In genomic region chr9:99013550-99013949, GRCh38 we compare ENCODE assay signal across 20 cellular contexts.
A peak's percentile ranks its signal among the peaks of the same experiment; 100 is the strongest.
DNase-seq lines count a peak whose midpoint lies in the region; ATAC-seq and TF ChIP-seq lines count a peak whose summit lies in the region.
"Had no signal": no experiment of that assay in that cellular context is flagged by ENCODE, and none has a peak within 500 bp of the region (broad histone marks: within the 10 kb centered on the region; RNA-seq: fewer than 3 reads in every experiment).

No MANE protein-coding gene starts in this region.

- H4K20me1 ChIP-seq in PC-3 (ENCODE audit: low read length), result no peaks in the 10 kb centered on the region
- H4K20me1 ChIP-seq in osteoblast (ENCODE audit: insufficient read depth, low read length), result no peaks in the 10 kb centered on the region

- peaks cover 11% of the 10 kb centered on the region for H3K4me1 Mint-ChIP-seq in activated T-helper 2 cell treated with anti-CD3 and anti-CD28 coated beads, Interferon-gamma antibody, Interleukin-2, Interleukin-4, amounts not matched to agents 10 μg/mL and 5 μg/mL and 100 μg/mL, durations not matched to agents 14 hours and 24 hours and 36 hours (ENCODE audit: low read depth)
- H3K4me1 Mint-ChIP-seq: WTC11 had no signal

- H3K4me3 Mint-ChIP-seq in activated T-helper 2 cell treated with anti-CD3 and anti-CD28 coated beads, Interferon-gamma antibody, Interleukin-2, Interleukin-4, amounts not matched to agents 10 μg/mL and 5 μg/mL and 100 μg/mL, durations not matched to agents 14 hours and 24 hours and 36 hours (ENCODE audit: low read depth), result no peak overlapping the region
- H3K4me3 Mint-ChIP-seq: WTC11 had no signal

- H3K27me3 Mint-ChIP-seq in activated T-helper 2 cell treated with anti-CD3 and anti-CD28 coated beads, Interferon-gamma antibody, Interleukin-2, Interleukin-4, amounts not matched to agents 10 μg/mL and 5 μg/mL and 100 μg/mL, durations not matched to agents 14 hours and 24 hours and 36 hours (ENCODE audit: low read depth), result peaks cover 2% of the 10 kb centered on the region

- 0 out of 2 replicates have a peak overlapping the region, but pooled peaks have one; percentile 9 for H2AFZ ChIP-seq in PC-3 (ENCODE audit: low read length)
- H2AFZ ChIP-seq in osteoblast (ENCODE audit: low read length), result peak overlapping the region; percentile 39

- H3K4me3 ChIP-seq in PC-3 (ENCODE audit: low read length) (no peak overlapping the region), osteoblast (ENCODE audit: insufficient read depth, low read length) (no peak overlapping the region)
- H3K4me3 ChIP-seq: A549, left ventricle myocardium inferior, Peyer's patch, prostate gland had no signal

- intact Hi-C loops in PC-3 (cut with micrococcal nuclease), result no loop called here
- intact Hi-C loops in activated T-helper 2 cell treated with anti-CD3 and anti-CD28 coated beads, Interferon-gamma antibody, Interleukin-2, Interleukin-4, amounts not matched to agents 10 μg/mL and 5 μg/mL and 100 μg/mL, durations not matched to agents 14 hours and 24 hours and 36 hours (cut with micrococcal nuclease), result no loop called here

- H3K4me1 ChIP-seq in PC-3 (ENCODE audit: insufficient read depth, low read length) (no peaks in the 10 kb centered on the region; the same call in 1 of the 2 replicates), osteoblast (ENCODE audit: insufficient read depth, low read length) (peaks cover 2% of the 10 kb centered on the region)
- H3K4me1 ChIP-seq: A549, left ventricle myocardium inferior, Peyer's patch, prostate gland had no signal

- POLR2A ChIA-PET in PC-3 (lab: Charles Lee; ENCODE audit: unreplicated experiment), result no interaction called here

- H3K36me3 ChIP-seq in PC-3 (ENCODE audit: low read depth, low read length) (no peaks in the 10 kb centered on the region), osteoblast (ENCODE audit: insufficient read depth, low read length) (no peaks in the 10 kb centered on the region)
- H3K36me3 ChIP-seq: Peyer's patch, prostate gland had no signal

- H3K9me2 ChIP-seq in PC-3 (replicated peaks; ENCODE audit: low read length), result no peaks in the 10 kb centered on the region

- H3K9ac ChIP-seq in PC-3 (ENCODE audit: low read length), result no peak overlapping the region

- no peaks in the 10 kb centered on the region for H3K79me2 ChIP-seq in PC-3 (ENCODE audit: low read length)
- no peaks in the 10 kb centered on the region for H3K79me2 ChIP-seq in osteoblast (ENCODE audit: insufficient read depth, low read length)

- H3K27ac Mint-ChIP-seq in activated T-helper 2 cell treated with anti-CD3 and anti-CD28 coated beads, Interferon-gamma antibody, Interleukin-2, Interleukin-4, amounts not matched to agents 10 μg/mL and 5 μg/mL and 100 μg/mL, durations not matched to agents 14 hours and 24 hours and 36 hours, result peak overlapping the region; percentile 70
- H3K27ac Mint-ChIP-seq: WTC11 had no signal

- peaks cover 19% of the 10 kb centered on the region for H3K36me3 Mint-ChIP-seq in activated T-helper 2 cell treated with anti-CD3 and anti-CD28 coated beads, Interferon-gamma antibody, Interleukin-2, Interleukin-4, amounts not matched to agents 10 μg/mL and 5 μg/mL and 100 μg/mL, durations not matched to agents 14 hours and 24 hours and 36 hours (ENCODE audit: low read depth)

- peak; percentile 69 to 77 for ATAC-seq in activated CD4-positive, CD25-positive, alpha-beta regulatory T cell treated with anti-CD3 and anti-CD28 coated beads, Interleukin-2, amount 50 U/mL, for 24 hours
- ATAC-seq in PC-3 (peak; percentile 54; the same call in 1 of the 2 replicates), HG02763 (IDR thresholded peaks at IDR 0.05; ENCODE audit: unreplicated experiment) (no peak), GM18909 (IDR thresholded peaks at IDR 0.05; ENCODE audit: poor library complexity, unreplicated experiment) (no peak)
- ATAC-seq: A549 had no signal

- 0 out of 2 replicates have a peak overlapping the region, but pooled peaks have one; percentile 36 for H3K27ac ChIP-seq in PC-3 (ENCODE audit: low read length)
- no peak overlapping the region for H3K27ac ChIP-seq in osteoblast (ENCODE audit: low read depth, low read length)
- H3K27ac ChIP-seq: A549, Peyer's patch, prostate gland had no signal

- no peak for DNase-seq in activated CD4-positive, CD25-positive, alpha-beta regulatory T cell (lab: John Stamatoyannopoulos, UW)
- DNase-seq in PC-3 (peak; percentile 26), osteoblast (ENCODE audit: insufficient read length, low spot score, missing footprints) (no peak), NCI-H2227 (lab: John Stamatoyannopoulos, UW; ENCODE audit: unreplicated experiment) (no peak)
- DNase-seq in activated T-helper 2 cell treated with anti-CD3 and anti-CD28 coated beads, Interferon-gamma antibody, Interleukin-2, Interleukin-4, amounts not matched to agents 10 μg/mL and 5 μg/mL and 100 μg/mL, durations not matched to agents 14 hours and 24 hours and 36 hours (ENCODE audit: low spot score), result no peak
- DNase-seq: activated gamma-delta T cell treated with Interleukin-2 at 50 U/mL for 16 hours; effector memory CD4-positive, alpha-beta T cell; KBM-7; left ventricle myocardium inferior; NCI-H146; NCI-H510A treated with DMSO at 0.1 percent for 48 hours; Peyer's patch; stimulated activated CD4-positive, alpha-beta T cell treated with anti-CD3 and anti-CD28 coated beads, Interleukin-12 subunit alpha, Interleukin-12 subunit beta, amount 100 ng/mL, for 4 hours; SW 1271 had no signal

- TF ChIP-seq CTCF in PC-3 (conservative IDR thresholded peaks at IDR 0.05; ENCODE audit: low read depth, low read length) (no peak), osteoblast (IDR thresholded peaks at IDR 0.05; ENCODE audit: extremely low read depth, low read depth, low read length) (no peak)

- CTCF ChIA-PET in PC-3 (lab: Charles Lee), result no interaction called here

- 0 out of 2 replicates have a peak, but pooled peaks cover 4% of the 10 kb centered on the region for H3K9me3 ChIP-seq in PC-3 (ENCODE audit: low read length)
- H3K9me3 ChIP-seq in osteoblast (ENCODE audit: low read depth, low read length), result peaks cover 9% of the 10 kb centered on the region
- H3K9me3 ChIP-seq: Peyer's patch, prostate gland had no signal

- peaks cover 39% of the 10 kb centered on the region for H3K9me3 Mint-ChIP-seq in activated T-helper 2 cell treated with anti-CD3 and anti-CD28 coated beads, Interferon-gamma antibody, Interleukin-2, Interleukin-4, amounts not matched to agents 10 μg/mL and 5 μg/mL and 100 μg/mL, durations not matched to agents 14 hours and 24 hours and 36 hours

- H3K4me2 ChIP-seq in PC-3 (ENCODE audit: low read length) (no peak overlapping the region), osteoblast (ENCODE audit: insufficient read depth, low read length) (no peak overlapping the region)
- H3K4me2 ChIP-seq: A549 had no signal

- no peaks in the 10 kb centered on the region for H3F3A ChIP-seq in PC-3 (ENCODE audit: low read length, unreplicated experiment)

- H3K27me3 ChIP-seq in PC-3 (ENCODE audit: low read length) (no peaks in the 10 kb centered on the region), osteoblast (ENCODE audit: insufficient read depth, low read length) (no peaks in the 10 kb centered on the region)
- H3K27me3 ChIP-seq: Peyer's patch had no signal

- BruUV-seq in PC-3 (replicated peaks; lab: Mats Ljungman, UMichigan), result no TSS peak

Comparison
In these comparisons a context has a peak if more than half of its experiments do, and no peak if none do; other contexts are left out.
1. ATAC-seq: peak in activated CD4-positive, CD25-positive, alpha-beta regulatory T cell treated with anti-CD3 and anti-CD28 coated beads, Interleukin-2, amount 50 U/mL, for 24 hours (2 of 2) and PC-3 (single experiment); none in HG02763 (single experiment) and GM18909 (single experiment).